ENCODE assay signal across 1 cellular context in the genomic region with DNA sequence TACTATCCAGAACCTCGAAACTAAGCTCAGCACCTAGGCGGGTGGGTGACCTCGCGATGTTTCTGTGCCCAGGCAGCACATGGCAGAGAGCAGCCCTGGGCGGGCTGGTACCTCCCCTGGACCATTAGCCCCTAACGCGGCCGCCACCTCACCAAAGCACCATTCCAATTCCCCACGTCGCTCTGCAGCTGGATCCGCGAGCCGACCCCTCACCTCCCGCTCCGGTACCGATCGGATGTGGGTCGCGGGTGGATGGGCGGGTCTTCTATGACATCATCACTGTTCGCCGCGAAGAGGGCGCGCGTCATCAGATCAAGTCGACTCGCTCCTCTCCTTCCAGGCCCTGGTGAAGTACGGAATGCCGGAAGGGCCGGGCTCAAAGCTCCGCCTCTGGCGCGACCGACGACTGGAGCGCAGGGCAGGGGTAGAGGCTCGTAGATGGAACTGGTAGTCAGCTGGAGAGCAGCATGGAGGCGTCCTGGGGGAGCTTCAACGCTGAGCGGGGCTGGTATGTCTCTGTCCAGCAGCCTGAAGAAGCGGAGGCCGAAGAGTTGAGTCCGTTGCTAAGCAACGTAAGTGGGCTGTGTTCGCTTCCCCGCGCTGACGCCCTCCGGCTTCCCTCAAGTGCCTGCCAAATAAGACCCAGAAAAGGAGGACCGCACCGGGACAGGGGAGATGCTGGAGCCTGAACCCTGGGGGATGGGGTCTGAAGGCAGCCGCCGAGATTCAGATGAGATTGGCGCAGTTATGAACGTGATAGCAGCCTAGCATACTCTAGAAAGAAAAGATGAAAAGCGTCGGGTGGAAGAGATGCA.
A peak's percentile ranks its signal among the peaks of the same experiment; 100 is the strongest.
TF ChIP-seq lines count a peak whose summit lies in the region.

Gene SLC38A6, plus strand, starts transcription at position 435 of the 815 bp plus-strand sequence. Its CDS starts 33 bp downstream, at position 468.
Gene TRMT5, minus strand, starts transcription at position 269 of the 815 bp plus-strand sequence. Its CDS starts 106 bp downstream, at position 163.

TF ChIP-seq in SK-N-SH, 30 proteins besides CTCF, POLR2A, EP300 and RAD21 (continued from another document):
- TF ChIP-seq POLR2AphosphoS5 (IDR thresholded peaks at IDR 0.05; ENCODE audit: low read depth, low read length), result peak; percentile 79
- TF ChIP-seq, protein P1, sequence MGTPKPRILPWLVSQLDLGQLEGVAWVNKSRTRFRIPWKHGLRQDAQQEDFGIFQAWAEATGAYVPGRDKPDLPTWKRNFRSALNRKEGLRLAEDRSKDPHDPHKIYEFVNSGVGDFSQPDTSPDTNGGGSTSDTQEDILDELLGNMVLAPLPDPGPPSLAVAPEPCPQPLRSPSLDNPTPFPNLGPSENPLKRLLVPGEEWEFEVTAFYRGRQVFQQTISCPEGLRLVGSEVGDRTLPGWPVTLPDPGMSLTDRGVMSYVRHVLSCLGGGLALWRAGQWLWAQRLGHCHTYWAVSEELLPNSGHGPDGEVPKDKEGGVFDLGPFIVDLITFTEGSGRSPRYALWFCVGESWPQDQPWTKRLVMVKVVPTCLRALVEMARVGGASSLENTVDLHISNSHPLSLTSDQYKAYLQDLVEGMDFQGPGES (IDR thresholded peaks at IDR 0.05; ENCODE audit: low read depth, low read length), result no peak
- no peak for TF ChIP-seq EZH2phosphoT487 (IDR thresholded peaks at IDR 0.05; ENCODE audit: borderline replicate concordance, low read depth)
- peak; percentile 58; the same call in 1 of the 2 replicates for TF ChIP-seq YY1 (IDR thresholded peaks at IDR 0.05; ENCODE audit: low read depth)
- TF ChIP-seq, protein P2, sequence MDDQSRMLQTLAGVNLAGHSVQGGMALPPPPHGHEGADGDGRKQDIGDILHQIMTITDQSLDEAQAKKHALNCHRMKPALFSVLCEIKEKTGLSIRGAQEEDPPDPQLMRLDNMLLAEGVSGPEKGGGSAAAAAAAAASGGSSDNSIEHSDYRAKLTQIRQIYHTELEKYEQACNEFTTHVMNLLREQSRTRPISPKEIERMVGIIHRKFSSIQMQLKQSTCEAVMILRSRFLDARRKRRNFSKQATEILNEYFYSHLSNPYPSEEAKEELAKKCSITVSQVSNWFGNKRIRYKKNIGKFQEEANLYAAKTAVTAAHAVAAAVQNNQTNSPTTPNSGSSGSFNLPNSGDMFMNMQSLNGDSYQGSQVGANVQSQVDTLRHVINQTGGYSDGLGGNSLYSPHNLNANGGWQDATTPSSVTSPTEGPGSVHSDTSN (IDR thresholded peaks at IDR 0.05), result no peak
- TF ChIP-seq, protein P3, sequence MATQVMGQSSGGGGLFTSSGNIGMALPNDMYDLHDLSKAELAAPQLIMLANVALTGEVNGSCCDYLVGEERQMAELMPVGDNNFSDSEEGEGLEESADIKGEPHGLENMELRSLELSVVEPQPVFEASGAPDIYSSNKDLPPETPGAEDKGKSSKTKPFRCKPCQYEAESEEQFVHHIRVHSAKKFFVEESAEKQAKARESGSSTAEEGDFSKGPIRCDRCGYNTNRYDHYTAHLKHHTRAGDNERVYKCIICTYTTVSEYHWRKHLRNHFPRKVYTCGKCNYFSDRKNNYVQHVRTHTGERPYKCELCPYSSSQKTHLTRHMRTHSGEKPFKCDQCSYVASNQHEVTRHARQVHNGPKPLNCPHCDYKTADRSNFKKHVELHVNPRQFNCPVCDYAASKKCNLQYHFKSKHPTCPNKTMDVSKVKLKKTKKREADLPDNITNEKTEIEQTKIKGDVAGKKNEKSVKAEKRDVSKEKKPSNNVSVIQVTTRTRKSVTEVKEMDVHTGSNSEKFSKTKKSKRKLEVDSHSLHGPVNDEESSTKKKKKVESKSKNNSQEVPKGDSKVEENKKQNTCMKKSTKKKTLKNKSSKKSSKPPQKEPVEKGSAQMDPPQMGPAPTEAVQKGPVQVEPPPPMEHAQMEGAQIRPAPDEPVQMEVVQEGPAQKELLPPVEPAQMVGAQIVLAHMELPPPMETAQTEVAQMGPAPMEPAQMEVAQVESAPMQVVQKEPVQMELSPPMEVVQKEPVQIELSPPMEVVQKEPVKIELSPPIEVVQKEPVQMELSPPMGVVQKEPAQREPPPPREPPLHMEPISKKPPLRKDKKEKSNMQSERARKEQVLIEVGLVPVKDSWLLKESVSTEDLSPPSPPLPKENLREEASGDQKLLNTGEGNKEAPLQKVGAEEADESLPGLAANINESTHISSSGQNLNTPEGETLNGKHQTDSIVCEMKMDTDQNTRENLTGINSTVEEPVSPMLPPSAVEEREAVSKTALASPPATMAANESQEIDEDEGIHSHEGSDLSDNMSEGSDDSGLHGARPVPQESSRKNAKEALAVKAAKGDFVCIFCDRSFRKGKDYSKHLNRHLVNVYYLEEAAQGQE (IDR thresholded peaks at IDR 0.05; ENCODE audit: low read depth, low read length), result peak; percentile 85
- no peak for TF ChIP-seq JUND (IDR thresholded peaks at IDR 0.05)
- TF ChIP-seq SIN3A (IDR thresholded peaks at IDR 0.05; ENCODE audit: borderline replicate concordance, low read depth, low read length), result peak; percentile 96
- TF ChIP-seq FOSL2 (IDR thresholded peaks at IDR 0.05; ENCODE audit: borderline replicate concordance, low read depth), result no peak
- TF ChIP-seq NFIC (IDR thresholded peaks at IDR 0.05; ENCODE audit: borderline replicate concordance), result no peak; the same call in 1 of the 2 replicates
- no peak for TF ChIP-seq TEAD4 (IDR thresholded peaks at IDR 0.05; ENCODE audit: borderline replicate concordance, insufficient read depth)
- TF ChIP-seq ELF1 (IDR thresholded peaks at IDR 0.05), result peak; percentile 91
- peak; percentile 84 for TF ChIP-seq MAX (IDR thresholded peaks at IDR 0.05; ENCODE audit: low read depth)
- peak; percentile 94 for TF ChIP-seq CHD2 (IDR thresholded peaks at IDR 0.05; ENCODE audit: low read length, partially characterized antibody)
- peak; percentile 48; the same call in 1 of the 2 replicates for TF ChIP-seq TCF12 (IDR thresholded peaks at IDR 0.05)
- no peak for TF ChIP-seq MEF2A (IDR thresholded peaks at IDR 0.05; ENCODE audit: borderline replicate concordance, low read depth)
- no peak for TF ChIP-seq NRF1 (IDR thresholded peaks at IDR 0.05; ENCODE audit: low read depth, low read length)
- peak; percentile 62; the same call in 1 of the 2 replicates for TF ChIP-seq RFX5 (IDR thresholded peaks at IDR 0.05; ENCODE audit: low read length)
- no peak for TF ChIP-seq FOXM1 (IDR thresholded peaks at IDR 0.05; ENCODE audit: low read depth)
- TF ChIP-seq RXRA (IDR thresholded peaks at IDR 0.05; ENCODE audit: borderline replicate concordance, low read depth), result no peak
- TF ChIP-seq SMC3 (IDR thresholded peaks at IDR 0.05; ENCODE audit: low read depth, low read length), result 0 out of 2 replicates have a peak, but pooled peaks have one; percentile 10
- TF ChIP-seq, protein P4, sequence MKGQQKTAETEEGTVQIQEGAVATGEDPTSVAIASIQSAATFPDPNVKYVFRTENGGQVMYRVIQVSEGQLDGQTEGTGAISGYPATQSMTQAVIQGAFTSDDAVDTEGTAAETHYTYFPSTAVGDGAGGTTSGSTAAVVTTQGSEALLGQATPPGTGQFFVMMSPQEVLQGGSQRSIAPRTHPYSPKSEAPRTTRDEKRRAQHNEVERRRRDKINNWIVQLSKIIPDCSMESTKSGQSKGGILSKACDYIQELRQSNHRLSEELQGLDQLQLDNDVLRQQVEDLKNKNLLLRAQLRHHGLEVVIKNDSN (IDR thresholded peaks at IDR 0.05; ENCODE audit: borderline replicate concordance, low read depth), result no peak
- peak; percentile 70; the same call in 1 of the 2 replicates for TF ChIP-seq TAF1 (IDR thresholded peaks at IDR 0.05; ENCODE audit: borderline replicate concordance, low read depth, low read length)
- TF ChIP-seq MXI1 (IDR thresholded peaks at IDR 0.05; ENCODE audit: low read depth, low read length), result peak; percentile 78
- TF ChIP-seq GABPA (IDR thresholded peaks at IDR 0.05; ENCODE audit: low read depth), result peak; percentile 58
TF ChIP-seq in SK-N-SH: peak in this region for 15.
